In genomic region chr4:156497486-156497885, GRCh38 we compare ENCODE assay signal across 25 cellular contexts.
"Had no signal": no experiment of that assay in that cellular context is flagged by ENCODE, and none has a peak within 500 bp of the region (broad histone marks: within the 10 kb centered on the region; RNA-seq: fewer than 3 reads in every experiment).

No MANE protein-coding gene starts in this region.

- H3K36me3 Mint-ChIP-seq: activated naive CD4-positive, alpha-beta T cell treated with anti-CD3 and anti-CD28 coated beads, Interleukin-2, amount 50 U/mL, for 24 hours; naive thymus-derived CD8-positive, alpha-beta T cell; neural progenitor cell; WTC11 had no signal

- H3K27ac ChIP-seq: foreskin keratinocyte, left lung, lower lobe of right lung, neural progenitor cell, tibial nerve had no signal

- H3K9me3 ChIP-seq: left lung, lower lobe of right lung, tibial nerve had no signal

- H3K27ac Mint-ChIP-seq: activated CD4-positive, alpha-beta memory T cell treated with anti-CD3 and anti-CD28 coated beads, Interleukin-2, amount 10 ng/mL, durations not matched to agents 7 days and 5 days; activated CD4-positive, alpha-beta T cell treated with anti-CD3 and anti-CD28 coated beads, Interleukin-2, amount 10 ng/mL, durations not matched to agents 7 days and 5 days; activated naive CD4-positive, alpha-beta T cell treated with anti-CD3 and anti-CD28 coated beads, Interleukin-2, amount 50 U/mL, for 24 hours; activated naive CD8-positive, alpha-beta T cell treated with anti-CD3 and anti-CD28 coated beads, Interleukin-2, amount 50 U/mL, for 24 hours; activated T-helper 2 cell treated with anti-CD3 and anti-CD28 coated beads, Interferon-gamma antibody, Interleukin-2, Interleukin-4, amounts not matched to agents 10 μg/mL and 5 μg/mL and 100 μg/mL, durations not matched to agents 14 hours and 24 hours and 36 hours; endodermal cell; naive thymus-derived CD8-positive, alpha-beta T cell; neural progenitor cell; WTC11 had no signal

- H3K9me3 Mint-ChIP-seq: activated CD4-positive, alpha-beta memory T cell treated with anti-CD3 and anti-CD28 coated beads, Interleukin-2, amount 10 ng/mL, durations not matched to agents 7 days and 5 days; activated CD4-positive, alpha-beta T cell treated with anti-CD3 and anti-CD28 coated beads, Interleukin-2, amount 10 ng/mL, durations not matched to agents 7 days and 5 days; activated naive CD4-positive, alpha-beta T cell treated with anti-CD3 and anti-CD28 coated beads, Interleukin-2, amount 50 U/mL, for 24 hours; activated naive CD8-positive, alpha-beta T cell treated with anti-CD3 and anti-CD28 coated beads, Interleukin-2, amount 50 U/mL, for 24 hours; activated T-cell treated with anti-CD3 and anti-CD28 coated beads, Interleukin-2, amount 50 U/mL, for 4 hours; activated T-helper 2 cell treated with anti-CD3 and anti-CD28 coated beads, Interferon-gamma antibody, Interleukin-2, Interleukin-4, amounts not matched to agents 10 μg/mL and 5 μg/mL and 100 μg/mL, durations not matched to agents 14 hours and 24 hours and 36 hours; endodermal cell; neural progenitor cell had no signal

- H3K4me1 Mint-ChIP-seq: activated CD4-positive, alpha-beta memory T cell treated with anti-CD3 and anti-CD28 coated beads, Interleukin-2, amount 10 ng/mL, durations not matched to agents 7 days and 5 days; activated CD4-positive, alpha-beta T cell treated with anti-CD3 and anti-CD28 coated beads, Interleukin-2, amount 10 ng/mL, durations not matched to agents 7 days and 5 days; activated naive CD4-positive, alpha-beta T cell treated with anti-CD3 and anti-CD28 coated beads, Interleukin-2, amount 50 U/mL, for 24 hours; activated naive CD8-positive, alpha-beta T cell treated with anti-CD3 and anti-CD28 coated beads, Interleukin-2, amount 50 U/mL, for 24 hours; endodermal cell; naive thymus-derived CD8-positive, alpha-beta T cell; neural progenitor cell had no signal

- H3K4me3 Mint-ChIP-seq: activated CD4-positive, alpha-beta memory T cell treated with anti-CD3 and anti-CD28 coated beads, Interleukin-2, amount 10 ng/mL, durations not matched to agents 7 days and 5 days; activated CD4-positive, alpha-beta T cell treated with anti-CD3 and anti-CD28 coated beads, Interleukin-2, amount 10 ng/mL, durations not matched to agents 7 days and 5 days; activated naive CD4-positive, alpha-beta T cell treated with anti-CD3 and anti-CD28 coated beads, Interleukin-2, amount 50 U/mL, for 24 hours; activated naive CD8-positive, alpha-beta T cell treated with anti-CD3 and anti-CD28 coated beads, Interleukin-2, amount 50 U/mL, for 24 hours; activated T-cell treated with anti-CD3 and anti-CD28 coated beads, Interleukin-2, amount 50 U/mL, for 4 hours; endodermal cell; naive thymus-derived CD8-positive, alpha-beta T cell; neural progenitor cell; WTC11 had no signal

- H3K27me3 Mint-ChIP-seq: activated CD4-positive, alpha-beta memory T cell treated with anti-CD3 and anti-CD28 coated beads, Interleukin-2, amount 10 ng/mL, durations not matched to agents 7 days and 5 days; activated CD4-positive, alpha-beta T cell treated with anti-CD3 and anti-CD28 coated beads, Interleukin-2, amount 10 ng/mL, durations not matched to agents 7 days and 5 days; activated naive CD4-positive, alpha-beta T cell treated with anti-CD3 and anti-CD28 coated beads, Interleukin-2, amount 50 U/mL, for 24 hours; activated naive CD8-positive, alpha-beta T cell treated with anti-CD3 and anti-CD28 coated beads, Interleukin-2, amount 50 U/mL, for 24 hours; naive thymus-derived CD8-positive, alpha-beta T cell had no signal

- H3K36me3 ChIP-seq: left lung, lower lobe of right lung, neural progenitor cell, tibial nerve had no signal

- H3K4me1 ChIP-seq: left lung, lower lobe of right lung, neural progenitor cell, tibial nerve had no signal

- H3K4me3 ChIP-seq: left lung, lower lobe of right lung, neural progenitor cell, tibial nerve had no signal

- H2AFZ ChIP-seq: neural progenitor cell had no signal

- DNase-seq: activated CD4-positive, alpha-beta memory T cell treated with anti-CD3 and anti-CD28 coated beads, Interleukin-2, amount 10 ng/mL, durations not matched to agents 7 days and 5 days; activated CD4-positive, alpha-beta T cell treated with anti-CD3 and anti-CD28 coated beads for 1 hour; activated CD4-positive, alpha-beta T cell treated with anti-CD3 and anti-CD28 coated beads, Interleukin-2, amount 10 ng/mL, durations not matched to agents 7 days and 5 days; activated CD8-positive, alpha-beta memory T cell treated with anti-CD3 and anti-CD28 coated beads, Interleukin-2, amount 50 U/mL, for 48 hours; activated naive CD8-positive, alpha-beta T cell treated with anti-CD3 and anti-CD28 coated beads, Interleukin-2, amount 50 U/mL, for 24 hours; activated T-cell treated with anti-CD3 and anti-CD28 coated beads, Interleukin-2, amount 50 U/mL, for 4 hours; caudate nucleus; endodermal cell; foreskin keratinocyte; kidney glomerular epithelial cell; left lung; lower lobe of right lung; mesenchymal stem cell; naive thymus-derived CD8-positive, alpha-beta T cell; occipital lobe; posterior cingulate gyrus; right cardiac atrium; stimulated activated CD4-positive, alpha-beta T cell treated with anti-CD3 and anti-CD28 coated beads, Interleukin-2, amount 100 ng/mL, for 48 hours; stimulated activated naive CD4-positive, alpha-beta T cell treated with Interleukin-2 at 50 U/mL for 16 hours had no signal

- H3K4me2 ChIP-seq: neural progenitor cell had no signal

- ATAC-seq: activated naive CD8-positive, alpha-beta T cell treated with anti-CD3 and anti-CD28 coated beads, Interleukin-2, amount 50 U/mL, for 24 hours; activated T-cell treated with anti-CD3 and anti-CD28 coated beads, Interleukin-2, amount 50 U/mL, for 4 hours; esophagus mucosa; foreskin keratinocyte; left lung; lower lobe of right lung; naive thymus-derived CD8-positive, alpha-beta T cell; right cardiac atrium; WTC11 had no signal

- H3K27me3 ChIP-seq: foreskin keratinocyte, left lung, neural progenitor cell, tibial nerve had no signal
